8 cellular contexts compared by ENCODE assay signal in genomic region chr11:33735426-33736147, GRCh38. TPM values are rescaled to one million over a fixed set of nuclear protein-coding genes. Genes with fewer than 3 reads are reported as not detected.
DNase-seq lines count a peak whose midpoint lies in the region; ATAC-seq and TF ChIP-seq lines count a peak whose summit lies in the region.

No MANE protein-coding gene starts in this region.

- peaks cover 64% of the 10 kb centered on the region for H3K79me2 ChIP-seq in SK-N-SH (ENCODE audit: insufficient read depth)

- H3K27me3 Mint-ChIP-seq in CD8-positive, alpha-beta T cell (ENCODE audit: low read depth) = no peaks in the 10 kb centered on the region

- intact Hi-C loops in CD8-positive, alpha-beta T cell (cut with DNase I, micrococcal nuclease) = loop anchor here (1.0 to 2.0 kb wide), 4 partner anchors 35 to 479 kb away; partner anchors contain the start of genes C11orf91 (in 2 of the 2), FBXO3 (in 1 of the 2) and HIPK3 (in 1 of the 2)
- intact Hi-C loops in body of pancreas (cut with DNase I) = no loop called here

- H3K4me1 Mint-ChIP-seq in CD8-positive, alpha-beta T cell (ENCODE audit: low read depth) = peaks cover 31% of the 10 kb centered on the region

- H3K9me2 ChIP-seq in SK-N-SH = no peaks in the 10 kb centered on the region

- no peak for TF ChIP-seq CTCF in CD8-positive, alpha-beta T cell (IDR thresholded peaks at IDR 0.05)
- 0 out of 2 replicates have a peak, but pooled peaks have one; percentile 16 for TF ChIP-seq CTCF in SK-N-SH (IDR thresholded peaks at IDR 0.05)
- TF ChIP-seq CTCF in body of pancreas (IDR thresholded peaks at IDR 0.05) = peak in 3 of 7 experiments; percentile 1 to 41 (median 25)

- peak overlapping the region; percentile 78 for H3K27ac Mint-ChIP-seq in CD8-positive, alpha-beta T cell

- no peaks in the 10 kb centered on the region for H3K9me3 ChIP-seq in CD8-positive, alpha-beta T cell (ENCODE audit: low read length)
- H3K9me3 ChIP-seq in SK-N-SH (no peaks in the 10 kb centered on the region), body of pancreas (no peaks in the 10 kb centered on the region)

- peak; percentile 41 for ATAC-seq in CD8-positive, alpha-beta T cell
- ATAC-seq in GM19438 (IDR thresholded peaks at IDR 0.05; ENCODE audit: low read depth, unreplicated experiment) = peak; percentile 55
- ATAC-seq in HG03457 (IDR thresholded peaks at IDR 0.05; ENCODE audit: unreplicated experiment) = peak; percentile 39
- ATAC-seq in body of pancreas = peak; percentile 21

- peak overlapping the region; percentile 54 for H3K27ac ChIP-seq in CD8-positive, alpha-beta T cell (ENCODE audit: low read depth, low read length)
- H3K27ac ChIP-seq in SK-N-SH (ENCODE audit: low read depth in 2 of 2, low read length in 1 of 2) (peak overlapping the region; percentile 91 to 94), body of pancreas (peak overlapping the region; percentile 70 to 93 (median 88))

- peak in 5 of 7 experiments; percentile 21 to 61 (median 34) for DNase-seq in CD8-positive, alpha-beta T cell
- DNase-seq in SK-N-SH (peak; percentile 66), body of pancreas (peak; percentile 32 to 57 (median 38)), islet precursor cell (peak; percentile 65), occipital lobe (lab: John Stamatoyannopoulos, UW) (no peak)
- peak; percentile 60 for DNase-seq in stimulated activated CD4-positive, alpha-beta T cell treated with anti-CD3 and anti-CD28 coated beads, Interleukin-15, amount 100 ng/mL, for 24 hours

- H3K9me3 Mint-ChIP-seq in CD8-positive, alpha-beta T cell = no peaks in the 10 kb centered on the region

- peaks cover 6% of the 10 kb centered on the region for H3K36me3 Mint-ChIP-seq in CD8-positive, alpha-beta T cell

- peaks cover 47% of the 10 kb centered on the region for H4K20me1 ChIP-seq in SK-N-SH (ENCODE audit: insufficient read depth)

- no peaks in the 10 kb centered on the region for H3K27me3 ChIP-seq in CD8-positive, alpha-beta T cell (ENCODE audit: insufficient read depth, low read length)
- H3K27me3 ChIP-seq in SK-N-SH (ENCODE audit: insufficient read depth) (no peaks in the 10 kb centered on the region), body of pancreas (no peaks in the 10 kb centered on the region)

- H3K9ac ChIP-seq in SK-N-SH = peak overlapping the region; percentile 95

- 2% methylated on average over 37 of the region's 50 CpGs for WGBS in SK-N-SH (ENCODE audit: low lambda C conversion rate)
- WGBS in body of pancreas, 2 donors = 1 to 3% methylated on average over 40 to 50 of the region's 50 CpGs

- H3K4me3 ChIP-seq in CD8-positive, alpha-beta T cell (ENCODE audit: low read depth, low read length) = peak overlapping the region; percentile 82
- H3K4me3 ChIP-seq in SK-N-SH (ENCODE audit: low read depth in 2 of 2, low read length in 1 of 2) = peak overlapping the region; percentile 86 to 91
- H3K4me3 ChIP-seq in body of pancreas = peak overlapping the region; percentile 71 to 78

- peak overlapping the region; percentile 91 for H3K4me3 Mint-ChIP-seq in CD8-positive, alpha-beta T cell

- peaks cover 11% of the 10 kb centered on the region for H3F3A ChIP-seq in SK-N-SH (replicated peaks; ENCODE audit: insufficient read depth)

- CTCF ChIA-PET in CD8-positive, alpha-beta T cell (lab: Charles Lee) = interaction anchor here (0.6 to 2.1 kb wide), 2 partner anchors 373 to 934 kb away, joined by 3 to 6 read pairs; no protein-coding TSS in a partner anchor
- CTCF ChIA-PET in SK-N-SH (lab: Yijun Ruan, JAX) = interaction anchor here (0.9 to 2.5 kb wide), 4 partner anchors 22 to 370 kb away, joined by 3 to 7 read pairs (median 3); no protein-coding TSS in a partner anchor

- H3K36me3 ChIP-seq in CD8-positive, alpha-beta T cell (ENCODE audit: insufficient read depth, low read length) = no peaks in the 10 kb centered on the region
- H3K36me3 ChIP-seq in SK-N-SH (replicated peaks in 1 of 2; ENCODE audit: control insufficient read depth in 1 of 2, insufficient read depth in 2 of 2, low read length in 1 of 2) (peaks cover 4 to 28% of the 10 kb centered on the region in 2 experiments), body of pancreas (replicated peaks in 1 of 2; ENCODE audit: insufficient read depth in 1 of 2, low read depth in 2 of 2) (no peaks in the 10 kb centered on the region)

- H3K4me1 ChIP-seq in CD8-positive, alpha-beta T cell (ENCODE audit: insufficient read depth, low read length) = peaks cover 11% of the 10 kb centered on the region
- H3K4me1 ChIP-seq in SK-N-SH (ENCODE audit: control insufficient read depth in 1 of 2, insufficient read depth in 2 of 2, low read depth in 1 of 2, low read length in 1 of 2) = peaks cover 22 to 31% of the 10 kb centered on the region in 2 experiments; a peak in 3 of 4 replicates
- peaks cover 30% of the 10 kb centered on the region for H3K4me1 ChIP-seq in body of pancreas

- no peak overlapping the region; the same call in 1 of the 2 replicates for H2AFZ ChIP-seq in SK-N-SH (ENCODE audit: low read depth)

- H3K4me2 ChIP-seq in SK-N-SH = peak overlapping the region; percentile 92

- no peak for TF ChIP-seq POLR2A in body of pancreas (IDR thresholded peaks at IDR 0.05)

- POLR2A ChIA-PET in CD8-positive, alpha-beta T cell (lab: Charles Lee) = interaction anchor here (0.8 kb wide), 1 partner anchor 40 kb away, joined by 4 read pairs; no protein-coding TSS in a partner anchor
- POLR2A ChIA-PET in SK-N-SH (lab: Yijun Ruan, JAX) = no interaction called here

- TF ChIP-seq EP300 in SK-N-SH (IDR thresholded peaks at IDR 0.05; ENCODE audit: borderline replicate concordance in 1 of 2, low read depth in 1 of 2, low read length in 1 of 2) = no peak

- TF ChIP-seq RAD21 in SK-N-SH (IDR thresholded peaks at IDR 0.05; ENCODE audit: low read length) = no peak

TF ChIP-seq in SK-N-SH, 30 proteins besides CTCF, POLR2A, EP300 and RAD21:
- TF ChIP-seq FOXM1 (IDR thresholded peaks at IDR 0.05; ENCODE audit: low read depth) = 0 out of 2 replicates have a peak, but pooled peaks have one; percentile 25
- TF ChIP-seq CHD2 (IDR thresholded peaks at IDR 0.05; ENCODE audit: low read length, partially characterized antibody) = no peak

RNA-seq across cellular contexts. Expression of gene CD59, which starts 0.6 kb away (rescaled TPM):
- total RNA-seq in CD8-positive, alpha-beta T cell = 10 to 100 TPM; 31.0 to 34.5 TPM
- 616 and 849 TPM in 2 replicates for polyA plus RNA-seq in SK-N-SH (2012; rRNA removed)
- polyA plus RNA-seq in SK-N-SH (2012; cell fraction: cytosol; rRNA removed) = 705 and 770 TPM in 2 replicates
- polyA plus RNA-seq in SK-N-SH (2012; cell fraction: nucleus; rRNA removed) = 216 and 380 TPM in 2 replicates
- total RNA-seq in body of pancreas (100 to 1,000 TPM in 1 of 2 donors, 10 to 100 TPM in 1; 68.2 to 194 TPM), occipital lobe (42.7 TPM)

RNA-seq across cellular contexts. Expression of gene C11orf91, which starts 35.0 kb away (rescaled TPM):
- total RNA-seq in CD8-positive, alpha-beta T cell = under 1 TPM in 1 of 2 experiments, not detected in 1; 0.54 TPM
- 0.10 and 0.15 TPM in 2 replicates for polyA plus RNA-seq in SK-N-SH (2012; rRNA removed)
- polyA plus RNA-seq in SK-N-SH (2012; cell fraction: cytosol; rRNA removed) = 0.12 and 0.14 TPM in 2 replicates
- 0.14 and 0.45 TPM in 2 replicates for polyA plus RNA-seq in SK-N-SH (2012; cell fraction: nucleus; rRNA removed)
- total RNA-seq in body of pancreas = not detected
- not detected for total RNA-seq in occipital lobe

RNA-seq across cellular contexts. Expression of gene FBXO3, which starts 38.7 kb away (rescaled TPM):
- 10 to 100 TPM; 54.8 to 55.4 TPM for total RNA-seq in CD8-positive, alpha-beta T cell
- polyA plus RNA-seq in SK-N-SH (2012; rRNA removed) = 17.9 and 27.0 TPM in 2 replicates
- polyA plus RNA-seq in SK-N-SH (2012; cell fraction: cytosol; rRNA removed) = 21.6 and 26.1 TPM in 2 replicates
- polyA plus RNA-seq in SK-N-SH (2012; cell fraction: nucleus; rRNA removed) = 8.6 and 26.3 TPM in 2 replicates
- 10 to 100 TPM; 24.7 to 40.5 TPM for total RNA-seq in body of pancreas
- total RNA-seq in occipital lobe = 93.9 TPM
